In the genomic region with DNA sequence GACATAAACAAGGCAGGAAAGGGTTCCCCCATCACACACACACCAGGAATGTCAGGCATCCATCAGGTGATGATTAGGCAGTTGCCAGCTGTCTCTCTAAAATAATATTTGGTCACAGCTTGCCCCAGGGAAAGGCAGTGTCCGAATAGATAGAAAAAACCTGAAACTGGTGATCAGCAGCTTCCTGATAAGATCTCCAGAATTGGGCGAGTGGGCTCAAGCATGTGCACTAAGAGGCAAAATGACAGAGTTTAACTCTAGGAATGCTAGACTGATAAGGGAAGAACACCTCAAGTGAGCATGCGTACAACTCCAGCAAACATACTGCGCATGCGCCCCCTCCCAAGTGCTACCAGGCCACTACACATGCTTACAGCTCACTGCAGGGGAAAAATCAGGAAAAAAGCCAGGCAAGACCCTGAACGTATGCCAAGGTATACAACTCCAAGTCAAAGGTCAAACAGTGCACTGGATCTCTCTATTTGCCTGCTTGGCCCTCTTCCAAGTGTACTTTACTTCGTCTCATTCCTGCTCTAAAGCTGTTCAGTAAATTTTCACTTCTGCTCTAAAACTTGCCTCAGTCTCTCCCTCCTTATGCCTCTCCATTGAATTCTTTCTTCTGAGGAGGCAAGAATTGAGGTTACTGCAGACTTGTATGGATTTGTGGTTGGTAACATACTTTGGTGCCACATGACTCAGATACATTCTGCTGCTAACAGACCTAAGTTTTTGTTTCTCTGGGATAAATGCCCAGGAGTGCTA, we compare ENCODE assay signal across 1 cellular context.
TF ChIP-seq lines count a peak whose summit lies in the region.

No MANE protein-coding gene starts in this region.

TF ChIP-seq in HepG2, 621 proteins besides CTCF, POLR2A, EP300 and RAD21 (continued from another document and continues in another):
- TF ChIP-seq, protein P1, sequence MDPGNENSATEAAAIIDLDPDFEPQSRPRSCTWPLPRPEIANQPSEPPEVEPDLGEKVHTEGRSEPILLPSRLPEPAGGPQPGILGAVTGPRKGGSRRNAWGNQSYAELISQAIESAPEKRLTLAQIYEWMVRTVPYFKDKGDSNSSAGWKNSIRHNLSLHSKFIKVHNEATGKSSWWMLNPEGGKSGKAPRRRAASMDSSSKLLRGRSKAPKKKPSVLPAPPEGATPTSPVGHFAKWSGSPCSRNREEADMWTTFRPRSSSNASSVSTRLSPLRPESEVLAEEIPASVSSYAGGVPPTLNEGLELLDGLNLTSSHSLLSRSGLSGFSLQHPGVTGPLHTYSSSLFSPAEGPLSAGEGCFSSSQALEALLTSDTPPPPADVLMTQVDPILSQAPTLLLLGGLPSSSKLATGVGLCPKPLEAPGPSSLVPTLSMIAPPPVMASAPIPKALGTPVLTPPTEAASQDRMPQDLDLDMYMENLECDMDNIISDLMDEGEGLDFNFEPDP (CRISPR knock-in tag; conservative IDR thresholded peaks at IDR 0.05), result no peak
- TF ChIP-seq, protein P2, sequence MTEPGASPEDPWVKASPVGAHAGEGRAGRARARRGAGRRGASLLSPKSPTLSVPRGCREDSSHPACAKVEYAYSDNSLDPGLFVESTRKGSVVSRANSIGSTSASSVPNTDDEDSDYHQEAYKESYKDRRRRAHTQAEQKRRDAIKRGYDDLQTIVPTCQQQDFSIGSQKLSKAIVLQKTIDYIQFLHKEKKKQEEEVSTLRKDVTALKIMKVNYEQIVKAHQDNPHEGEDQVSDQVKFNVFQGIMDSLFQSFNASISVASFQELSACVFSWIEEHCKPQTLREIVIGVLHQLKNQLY (CRISPR knock-in tag; IDR thresholded peaks at IDR 0.05), result no peak
- TF ChIP-seq, protein P3, sequence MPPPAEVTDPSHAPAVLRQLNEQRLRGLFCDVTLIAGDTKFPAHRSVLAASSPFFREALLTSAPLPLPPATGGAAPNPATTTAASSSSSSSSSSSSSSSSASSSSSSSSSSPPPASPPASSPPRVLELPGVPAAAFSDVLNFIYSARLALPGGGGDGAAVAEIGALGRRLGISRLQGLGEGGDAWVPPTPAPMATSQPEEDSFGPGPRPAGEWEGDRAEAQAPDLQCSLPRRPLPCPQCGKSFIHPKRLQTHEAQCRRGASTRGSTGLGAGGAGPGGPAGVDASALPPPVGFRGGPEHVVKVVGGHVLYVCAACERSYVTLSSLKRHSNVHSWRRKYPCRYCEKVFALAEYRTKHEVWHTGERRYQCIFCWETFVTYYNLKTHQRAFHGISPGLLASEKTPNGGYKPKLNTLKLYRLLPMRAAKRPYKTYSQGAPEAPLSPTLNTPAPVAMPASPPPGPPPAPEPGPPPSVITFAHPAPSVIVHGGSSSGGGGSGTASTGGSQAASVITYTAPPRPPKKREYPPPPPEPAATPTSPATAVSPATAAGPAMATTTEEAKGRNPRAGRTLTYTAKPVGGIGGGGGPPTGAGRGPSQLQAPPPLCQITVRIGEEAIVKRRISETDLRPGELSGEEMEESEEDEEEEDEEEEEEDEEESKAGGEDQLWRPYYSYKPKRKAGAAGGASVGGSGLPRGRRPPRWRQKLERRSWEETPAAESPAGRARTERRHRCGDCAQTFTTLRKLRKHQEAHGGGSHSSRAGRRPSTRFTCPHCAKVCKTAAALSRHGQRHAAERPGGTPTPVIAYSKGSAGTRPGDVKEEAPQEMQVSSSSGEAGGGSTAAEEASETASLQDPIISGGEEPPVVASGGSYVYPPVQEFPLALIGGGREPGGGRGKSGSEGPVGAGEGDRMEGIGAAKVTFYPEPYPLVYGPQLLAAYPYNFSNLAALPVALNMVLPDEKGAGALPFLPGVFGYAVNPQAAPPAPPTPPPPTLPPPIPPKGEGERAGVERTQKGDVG (CRISPR knock-in tag; IDR thresholded peaks at IDR 0.05; ENCODE audit: borderline replicate concordance), result no peak
- peak; percentile 34; the same call in 1 of the 3 replicates for TF ChIP-seq MXI1 (IDR thresholded peaks at IDR 0.05; ENCODE audit: borderline replicate concordance, low read depth, low read length)
- TF ChIP-seq, protein P4, sequence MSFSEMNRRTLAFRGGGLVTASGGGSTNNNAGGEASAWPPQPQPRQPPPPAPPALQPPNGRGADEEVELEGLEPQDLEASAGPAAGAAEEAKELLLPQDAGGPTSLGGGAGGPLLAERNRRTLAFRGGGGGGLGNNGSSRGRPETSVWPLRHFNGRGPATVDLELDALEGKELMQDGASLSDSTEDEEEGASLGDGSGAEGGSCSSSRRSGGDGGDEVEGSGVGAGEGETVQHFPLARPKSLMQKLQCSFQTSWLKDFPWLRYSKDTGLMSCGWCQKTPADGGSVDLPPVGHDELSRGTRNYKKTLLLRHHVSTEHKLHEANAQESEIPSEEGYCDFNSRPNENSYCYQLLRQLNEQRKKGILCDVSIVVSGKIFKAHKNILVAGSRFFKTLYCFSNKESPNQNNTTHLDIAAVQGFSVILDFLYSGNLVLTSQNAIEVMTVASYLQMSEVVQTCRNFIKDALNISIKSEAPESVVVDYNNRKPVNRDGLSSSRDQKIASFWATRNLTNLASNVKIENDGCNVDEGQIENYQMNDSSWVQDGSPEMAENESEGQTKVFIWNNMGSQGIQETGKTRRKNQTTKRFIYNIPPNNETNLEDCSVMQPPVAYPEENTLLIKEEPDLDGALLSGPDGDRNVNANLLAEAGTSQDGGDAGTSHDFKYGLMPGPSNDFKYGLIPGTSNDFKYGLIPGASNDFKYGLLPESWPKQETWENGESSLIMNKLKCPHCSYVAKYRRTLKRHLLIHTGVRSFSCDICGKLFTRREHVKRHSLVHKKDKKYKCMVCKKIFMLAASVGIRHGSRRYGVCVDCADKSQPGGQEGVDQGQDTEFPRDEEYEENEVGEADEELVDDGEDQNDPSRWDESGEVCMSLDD (CRISPR knock-in tag; IDR thresholded peaks at IDR 0.05; ENCODE audit: borderline replicate concordance), result no peak
- no peak; the same call in 1 of the 2 replicates for TF ChIP-seq ETV5 (CRISPR knock-in tag; IDR thresholded peaks at IDR 0.05; ENCODE audit: borderline replicate concordance)
- TF ChIP-seq, protein P5, sequence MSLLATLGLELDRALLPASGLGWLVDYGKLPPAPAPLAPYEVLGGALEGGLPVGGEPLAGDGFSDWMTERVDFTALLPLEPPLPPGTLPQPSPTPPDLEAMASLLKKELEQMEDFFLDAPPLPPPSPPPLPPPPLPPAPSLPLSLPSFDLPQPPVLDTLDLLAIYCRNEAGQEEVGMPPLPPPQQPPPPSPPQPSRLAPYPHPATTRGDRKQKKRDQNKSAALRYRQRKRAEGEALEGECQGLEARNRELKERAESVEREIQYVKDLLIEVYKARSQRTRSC (CRISPR knock-in tag; IDR thresholded peaks at IDR 0.05; ENCODE audit: low read depth), result no peak
- peak; percentile 84; the same call in 1 of the 2 replicates for TF ChIP-seq ZNF264 (CRISPR knock-in tag; IDR thresholded peaks at IDR 0.05)
- no peak for TF ChIP-seq ZFP91 (CRISPR knock-in tag; IDR thresholded peaks at IDR 0.05; ENCODE audit: borderline replicate concordance)
- TF ChIP-seq ZSCAN29 (CRISPR knock-in tag; conservative IDR thresholded peaks at IDR 0.05), result 0 out of 2 replicates have a peak, but pooled peaks have one; percentile 49
- no peak for TF ChIP-seq ZNF75D (CRISPR knock-in tag; IDR thresholded peaks at IDR 0.05; ENCODE audit: borderline replicate concordance)
- TF ChIP-seq PHB2 (IDR thresholded peaks at IDR 0.05; ENCODE audit: partially characterized antibody), result no peak
- TF ChIP-seq RFXAP (CRISPR knock-in tag; IDR thresholded peaks at IDR 0.05; ENCODE audit: borderline replicate concordance), result peak; percentile 36; the same call in 1 of the 2 replicates
- no peak for TF ChIP-seq NR1H2 (CRISPR knock-in tag; IDR thresholded peaks at IDR 0.05; ENCODE audit: borderline replicate concordance, low read depth)
- TF ChIP-seq SMC3 (IDR thresholded peaks at IDR 0.05; ENCODE audit: low read length), result no peak
- TF ChIP-seq ZNF678 (CRISPR knock-in tag; IDR thresholded peaks at IDR 0.05), result no peak
- TF ChIP-seq ZNF687 (CRISPR knock-in tag; IDR thresholded peaks at IDR 0.05), result no peak
- TF ChIP-seq, protein P6, sequence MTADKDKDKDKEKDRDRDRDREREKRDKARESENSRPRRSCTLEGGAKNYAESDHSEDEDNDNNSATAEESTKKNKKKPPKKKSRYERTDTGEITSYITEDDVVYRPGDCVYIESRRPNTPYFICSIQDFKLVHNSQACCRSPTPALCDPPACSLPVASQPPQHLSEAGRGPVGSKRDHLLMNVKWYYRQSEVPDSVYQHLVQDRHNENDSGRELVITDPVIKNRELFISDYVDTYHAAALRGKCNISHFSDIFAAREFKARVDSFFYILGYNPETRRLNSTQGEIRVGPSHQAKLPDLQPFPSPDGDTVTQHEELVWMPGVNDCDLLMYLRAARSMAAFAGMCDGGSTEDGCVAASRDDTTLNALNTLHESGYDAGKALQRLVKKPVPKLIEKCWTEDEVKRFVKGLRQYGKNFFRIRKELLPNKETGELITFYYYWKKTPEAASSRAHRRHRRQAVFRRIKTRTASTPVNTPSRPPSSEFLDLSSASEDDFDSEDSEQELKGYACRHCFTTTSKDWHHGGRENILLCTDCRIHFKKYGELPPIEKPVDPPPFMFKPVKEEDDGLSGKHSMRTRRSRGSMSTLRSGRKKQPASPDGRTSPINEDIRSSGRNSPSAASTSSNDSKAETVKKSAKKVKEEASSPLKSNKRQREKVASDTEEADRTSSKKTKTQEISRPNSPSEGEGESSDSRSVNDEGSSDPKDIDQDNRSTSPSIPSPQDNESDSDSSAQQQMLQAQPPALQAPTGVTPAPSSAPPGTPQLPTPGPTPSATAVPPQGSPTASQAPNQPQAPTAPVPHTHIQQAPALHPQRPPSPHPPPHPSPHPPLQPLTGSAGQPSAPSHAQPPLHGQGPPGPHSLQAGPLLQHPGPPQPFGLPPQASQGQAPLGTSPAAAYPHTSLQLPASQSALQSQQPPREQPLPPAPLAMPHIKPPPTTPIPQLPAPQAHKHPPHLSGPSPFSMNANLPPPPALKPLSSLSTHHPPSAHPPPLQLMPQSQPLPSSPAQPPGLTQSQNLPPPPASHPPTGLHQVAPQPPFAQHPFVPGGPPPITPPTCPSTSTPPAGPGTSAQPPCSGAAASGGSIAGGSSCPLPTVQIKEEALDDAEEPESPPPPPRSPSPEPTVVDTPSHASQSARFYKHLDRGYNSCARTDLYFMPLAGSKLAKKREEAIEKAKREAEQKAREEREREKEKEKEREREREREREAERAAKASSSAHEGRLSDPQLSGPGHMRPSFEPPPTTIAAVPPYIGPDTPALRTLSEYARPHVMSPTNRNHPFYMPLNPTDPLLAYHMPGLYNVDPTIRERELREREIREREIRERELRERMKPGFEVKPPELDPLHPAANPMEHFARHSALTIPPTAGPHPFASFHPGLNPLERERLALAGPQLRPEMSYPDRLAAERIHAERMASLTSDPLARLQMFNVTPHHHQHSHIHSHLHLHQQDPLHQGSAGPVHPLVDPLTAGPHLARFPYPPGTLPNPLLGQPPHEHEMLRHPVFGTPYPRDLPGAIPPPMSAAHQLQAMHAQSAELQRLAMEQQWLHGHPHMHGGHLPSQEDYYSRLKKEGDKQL (CRISPR knock-in tag; IDR thresholded peaks at IDR 0.05; ENCODE audit: low read depth), result peak; percentile 44; the same call in 1 of the 2 replicates
- no peak for TF ChIP-seq ZNF441 (CRISPR knock-in tag; IDR thresholded peaks at IDR 0.05; ENCODE audit: borderline replicate concordance)
- peak; percentile 72 for TF ChIP-seq ZNF605 (CRISPR knock-in tag; IDR thresholded peaks at IDR 0.05)
- TF ChIP-seq TCF12 (IDR thresholded peaks at IDR 0.05), result no peak
- TF ChIP-seq TCF12 (CRISPR knock-in tag; IDR thresholded peaks at IDR 0.05), result peak; percentile 30; the same call in 1 of the 2 replicates
- TF ChIP-seq ZNF33A (CRISPR knock-in tag; IDR thresholded peaks at IDR 0.05; ENCODE audit: borderline replicate concordance), result no peak
- no peak for TF ChIP-seq ZNF484 (CRISPR knock-in tag; IDR thresholded peaks at IDR 0.05; ENCODE audit: borderline replicate concordance, low read depth)
- TF ChIP-seq ZNF432 (CRISPR knock-in tag; IDR thresholded peaks at IDR 0.05; ENCODE audit: borderline replicate concordance), result no peak
- TF ChIP-seq ZBTB21 (CRISPR knock-in tag; IDR thresholded peaks at IDR 0.05), result no peak
- no peak for TF ChIP-seq CC2D1A (CRISPR knock-in tag; IDR thresholded peaks at IDR 0.05)
- 0 out of 2 replicates have a peak, but pooled peaks have one; percentile 39 for TF ChIP-seq RNF2 (conservative IDR thresholded peaks at IDR 0.05; ENCODE audit: low read depth)
- peak; percentile 73; the same call in 1 of the 2 replicates for TF ChIP-seq ZNF350 (CRISPR knock-in tag; IDR thresholded peaks at IDR 0.05; ENCODE audit: borderline replicate concordance, low read depth)
- TF ChIP-seq ZNF563 (CRISPR knock-in tag; IDR thresholded peaks at IDR 0.05), result no peak
- no peak for TF ChIP-seq ZNF296 (CRISPR knock-in tag; conservative IDR thresholded peaks at IDR 0.05)
- TF ChIP-seq ZNF776 (CRISPR knock-in tag; IDR thresholded peaks at IDR 0.05), result no peak
- TF ChIP-seq ZNF879 (CRISPR knock-in tag; IDR thresholded peaks at IDR 0.05), result no peak
- TF ChIP-seq NFE2L2 (IDR thresholded peaks at IDR 0.05; ENCODE audit: low read length), result no peak
- 0 out of 2 replicates have a peak, but pooled peaks have one; percentile 18 for TF ChIP-seq ZNF629 (CRISPR knock-in tag; conservative IDR thresholded peaks at IDR 0.05)
